ENCODE assay signal across 8 cellular contexts in the genomic region with DNA sequence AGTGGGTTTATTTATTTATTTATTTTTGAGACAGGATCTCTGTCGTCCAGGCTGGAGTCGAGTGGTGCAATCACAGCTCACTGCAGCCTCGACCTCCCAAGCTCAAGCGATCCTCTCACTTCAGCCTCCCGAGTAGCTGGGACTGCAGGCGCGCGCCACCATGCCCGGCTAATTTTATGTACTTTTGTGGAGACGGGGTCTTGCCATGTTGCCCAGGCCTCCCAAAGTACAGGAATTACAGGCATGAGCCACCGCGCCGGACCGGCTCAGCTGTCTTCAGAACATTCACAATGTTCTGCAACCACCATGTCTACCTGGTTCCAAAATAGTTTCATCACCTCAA. TPM values are rescaled to one million over a fixed set of nuclear protein-coding genes. Genes with fewer than 3 reads are reported as not detected.
DNase-seq lines count a peak whose midpoint lies in the region; ATAC-seq and TF ChIP-seq lines count a peak whose summit lies in the region.

No MANE protein-coding gene starts in this region.

- H3K36me3 ChIP-seq in BE2C (peaks cover 6% of the 10 kb centered on the region), MG63 (peaks cover 28% of the 10 kb centered on the region)

- no peaks in the 10 kb centered on the region for H3K9me3 Mint-ChIP-seq in dendritic cell treated with granulocyte-macrophage colony-stimulating factor and Interleukin-4, amounts not matched to agents 40 ng/mL and 50 ng/mL, for 4 days
- H3K9me3 Mint-ChIP-seq in neural crest cell: no peaks in the 10 kb centered on the region

- ATAC-seq in HG03139 (IDR thresholded peaks at IDR 0.05; ENCODE audit: unreplicated experiment): no peak
- no peak for ATAC-seq in GM21526 (IDR thresholded peaks at IDR 0.05; ENCODE audit: low FRiP score, unreplicated experiment)

- H3K36me3 Mint-ChIP-seq in dendritic cell treated with granulocyte-macrophage colony-stimulating factor and Interleukin-4, amounts not matched to agents 40 ng/mL and 50 ng/mL, for 4 days (ENCODE audit: low read depth): peaks cover 34% of the 10 kb centered on the region
- peaks cover 6% of the 10 kb centered on the region for H3K36me3 Mint-ChIP-seq in neural crest cell (ENCODE audit: low read depth)

- H3K4me3 Mint-ChIP-seq in dendritic cell treated with granulocyte-macrophage colony-stimulating factor and Interleukin-4, amounts not matched to agents 40 ng/mL and 50 ng/mL, for 4 days: peak overlapping the region; percentile 44
- H3K4me3 Mint-ChIP-seq in neural crest cell: peak overlapping the region; percentile 99

- H3K9me3 ChIP-seq in BE2C (no peaks in the 10 kb centered on the region), MG63 (no peaks in the 10 kb centered on the region)

- no peaks in the 10 kb centered on the region for H3K27me3 Mint-ChIP-seq in dendritic cell treated with granulocyte-macrophage colony-stimulating factor and Interleukin-4, amounts not matched to agents 40 ng/mL and 50 ng/mL, for 4 days
- H3K27me3 Mint-ChIP-seq in neural crest cell (ENCODE audit: low read depth): no peaks in the 10 kb centered on the region

- H3K27me3 ChIP-seq in BE2C (no peaks in the 10 kb centered on the region), MG63 (no peaks in the 10 kb centered on the region)

- H3K4me1 ChIP-seq in BE2C: no peaks in the 10 kb centered on the region

- peaks cover 20% of the 10 kb centered on the region for H3K4me1 Mint-ChIP-seq in dendritic cell treated with granulocyte-macrophage colony-stimulating factor and Interleukin-4, amounts not matched to agents 40 ng/mL and 50 ng/mL, for 4 days (ENCODE audit: low read depth)
- H3K4me1 Mint-ChIP-seq in neural crest cell: peaks cover 16% of the 10 kb centered on the region

- peak overlapping the region; percentile 94 for H3K27ac Mint-ChIP-seq in dendritic cell treated with granulocyte-macrophage colony-stimulating factor and Interleukin-4, amounts not matched to agents 40 ng/mL and 50 ng/mL, for 4 days
- H3K27ac Mint-ChIP-seq in neural crest cell (ENCODE audit: unreplicated experiment): no peak overlapping the region

- TF ChIP-seq CTCF in BE2C (IDR thresholded peaks at IDR 0.05; ENCODE audit: low read depth, low read length): no peak
- no peak for TF ChIP-seq CTCF in neural crest cell (conservative IDR thresholded peaks at IDR 0.05)

- H3K4me3 ChIP-seq in BE2C (ENCODE audit: low read depth, low read length) (peak overlapping the region; percentile 89; the same call in 1 of the 2 replicates), MG63 (peak overlapping the region; percentile 79)

- intact Hi-C loops in dendritic cell treated with granulocyte-macrophage colony-stimulating factor and Interleukin-4, amounts not matched to agents 40 ng/mL and 50 ng/mL, for 4 days (cut with micrococcal nuclease): loop anchor here (10.0 kb wide), 1 partner anchor 58 kb away; a partner anchor contains a TSS

- DNase-seq in BE2C: no peak
- DNase-seq in MG63: no peak
- DNase-seq in neural crest cell (ENCODE audit: low read depth, low spot score): no peak
- DNase-seq in GM03348 (ENCODE audit: low spot score): no peak
- no peak for DNase-seq in pons (ENCODE audit: low spot score)

RNA-seq across cellular contexts. Expression of a gene that starts 0.4 kb away (rescaled TPM):
- 71.2 TPM for polyA plus RNA-seq in BE2C (2012; ENCODE audit: insufficient read depth, insufficient read length, low read depth)
- 115 and 155 TPM in 2 replicates for total RNA-seq in MG63 (2014; rRNA removed; shearing (Covaris generic); ENCODE audit: low replicate concordance)
- 132 and 138 TPM in 2 replicates for total RNA-seq in neural crest cell

RNA-seq across cellular contexts. Expression of a gene that starts 2.7 kb away (rescaled TPM):
- polyA plus RNA-seq in BE2C (2012; ENCODE audit: insufficient read depth, insufficient read length, low read depth): 262 TPM
- total RNA-seq in MG63 (2014; rRNA removed; shearing (Covaris generic); ENCODE audit: low replicate concordance): 56.3 and 244 TPM in 2 replicates
- total RNA-seq in neural crest cell: 125 and 127 TPM in 2 replicates

RNA-seq across cellular contexts. Expression of a gene that starts 26.1 kb away (rescaled TPM):
- 15.3 TPM for polyA plus RNA-seq in BE2C (2012; ENCODE audit: insufficient read depth, insufficient read length, low read depth)
- 13.4 and 19.0 TPM in 2 replicates for total RNA-seq in MG63 (2014; rRNA removed; shearing (Covaris generic); ENCODE audit: low replicate concordance)
- total RNA-seq in neural crest cell: 20.2 and 20.6 TPM in 2 replicates

RNA-seq across cellular contexts. Expression of a gene that starts 56.7 kb away (rescaled TPM):
- not detected for polyA plus RNA-seq in BE2C (2012; ENCODE audit: insufficient read depth, insufficient read length, low read depth)
- total RNA-seq in MG63 (2014; rRNA removed; shearing (Covaris generic); ENCODE audit: low replicate concordance): 0.49 TPM in 1 of 2 replicates, not detected in the other
- total RNA-seq in neural crest cell: 0.25 and 0.28 TPM in 2 replicates
